9 cellular contexts compared by ENCODE assay signal in the genomic region with DNA sequence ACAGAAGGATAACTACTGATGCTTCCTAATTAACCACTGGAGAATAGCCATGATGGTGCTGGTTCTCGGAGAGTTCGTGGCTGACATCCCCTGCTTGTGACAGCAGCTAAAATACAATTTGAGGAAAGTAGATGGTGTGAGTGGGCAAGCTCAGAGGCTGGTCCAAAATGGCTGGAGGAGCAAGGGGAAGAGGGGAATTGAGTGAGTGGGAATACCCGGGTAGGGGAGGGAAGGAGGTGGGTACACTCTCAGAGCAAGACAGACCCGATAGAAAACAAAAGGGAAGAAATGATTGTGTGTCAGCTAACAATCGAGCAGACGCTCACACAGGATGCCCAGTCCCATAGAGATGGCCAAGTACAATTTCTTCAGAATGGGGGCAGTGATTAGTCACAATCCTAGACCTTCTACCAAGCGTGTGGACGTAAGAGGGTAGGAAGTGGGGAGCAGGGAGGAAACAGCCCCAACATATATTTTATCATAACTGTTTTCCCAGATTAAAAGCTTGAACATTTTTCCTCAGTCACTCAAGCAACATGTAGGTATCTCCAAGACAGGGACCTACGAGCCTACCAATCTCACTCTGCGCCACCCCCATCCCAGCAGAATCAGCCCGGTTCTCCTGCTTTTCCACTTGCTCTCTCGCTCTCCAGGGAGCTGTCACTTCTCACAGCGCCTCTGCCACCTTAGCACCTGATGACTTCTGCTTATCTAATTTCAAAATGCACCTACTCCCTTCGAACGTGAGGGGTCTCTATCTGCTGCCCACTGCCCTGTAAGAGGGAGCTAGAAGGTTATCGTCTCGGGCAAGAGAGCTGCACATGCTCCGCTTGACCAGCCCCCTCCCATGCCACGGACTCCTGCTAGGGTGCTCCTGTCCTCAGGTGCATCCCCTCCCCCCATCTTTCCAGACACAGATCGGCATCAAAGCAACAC. TPM values are rescaled to one million over a fixed set of nuclear protein-coding genes. Genes with fewer than 3 reads are reported as not detected.
A peak's percentile ranks its signal among the peaks of the same experiment; 100 is the strongest.
DNase-seq lines count a peak whose midpoint lies in the region; ATAC-seq and TF ChIP-seq lines count a peak whose summit lies in the region.
"Had no signal": no experiment of that assay in that cellular context is flagged by ENCODE, and none has a peak within 500 bp of the region (broad histone marks: within the 10 kb centered on the region; RNA-seq: fewer than 3 reads in every experiment).

No MANE protein-coding gene starts in this region.

- no peak overlapping the region for H2AFZ ChIP-seq in neural cell (ENCODE audit: low read depth, low read length)

- intact Hi-C loops in dendritic cell treated with granulocyte-macrophage colony-stimulating factor and Interleukin-4, amounts not matched to agents 40 ng/mL and 50 ng/mL, for 4 days (cut with micrococcal nuclease) = loop anchor here (2.0 kb wide), 1 partner anchor 53 kb away; no protein-coding TSS in a partner anchor

- peak overlapping the region; percentile 99 for H3K9ac ChIP-seq in neural cell (ENCODE audit: low read length)

- H3K9me3 ChIP-seq in HEK293 (ENCODE audit: control insufficient read depth, insufficient read depth, low read depth, low read length) (no peaks in the 10 kb centered on the region), neural cell (ENCODE audit: low read length) (no peaks in the 10 kb centered on the region)

- H3K79me2 ChIP-seq in neural cell (replicated peaks; ENCODE audit: insufficient read depth, low read length) = peaks cover 78% of the 10 kb centered on the region

- H3K4me3 Mint-ChIP-seq in dendritic cell treated with granulocyte-macrophage colony-stimulating factor and Interleukin-4, amounts not matched to agents 40 ng/mL and 50 ng/mL, for 4 days = peak overlapping the region; percentile 76

- H3K9me3 Mint-ChIP-seq in dendritic cell treated with granulocyte-macrophage colony-stimulating factor and Interleukin-4, amounts not matched to agents 40 ng/mL and 50 ng/mL, for 4 days = no peaks in the 10 kb centered on the region

- H3K27ac ChIP-seq in HEK293 (ENCODE audit: extremely low read depth, low read depth, low read length) = no peak overlapping the region
- peak overlapping the region; percentile 98 for H3K27ac ChIP-seq in neural cell (ENCODE audit: low read length)
- no peak overlapping the region for H3K27ac ChIP-seq in foreskin keratinocyte

- H3K4me1 Mint-ChIP-seq in dendritic cell treated with granulocyte-macrophage colony-stimulating factor and Interleukin-4, amounts not matched to agents 40 ng/mL and 50 ng/mL, for 4 days (ENCODE audit: low read depth) = peaks cover 73% of the 10 kb centered on the region

- no peaks in the 10 kb centered on the region for H3F3A ChIP-seq in neural cell (ENCODE audit: insufficient read depth, low read length, poor library complexity, severe bottlenecking)

- DNase-seq in AG09309 (ENCODE audit: low read depth) (no peak), foreskin keratinocyte (no peak), NCI-H446 (lab: John Stamatoyannopoulos, UW) (no peak)

- no peaks in the 10 kb centered on the region for H3K27me3 ChIP-seq in neural cell (ENCODE audit: insufficient read depth, low read depth, low read length)
- peaks cover 89% of the 10 kb centered on the region for H3K27me3 ChIP-seq in foreskin keratinocyte

- H3K4me3 ChIP-seq in AG09309 (ENCODE audit: control insufficient read depth, low read depth, low read length) (peak overlapping the region; percentile 81), HEK293 (ENCODE audit: low read depth, low read length) (no peak overlapping the region), neural cell (ENCODE audit: low read length) (peak overlapping the region; percentile 82)

- no peaks in the 10 kb centered on the region for H3K36me3 ChIP-seq in HEK293 (ENCODE audit: control insufficient read depth in 2 of 2, insufficient read depth in 1 of 2, low read length in 2 of 2)
- no peaks in the 10 kb centered on the region for H3K36me3 ChIP-seq in neural cell (ENCODE audit: insufficient read depth, low read length)

- peak overlapping the region; percentile 97 for H3K4me2 ChIP-seq in neural cell (ENCODE audit: low read length)

- peak; percentile 14 for TF ChIP-seq EP300 in neural cell (conservative IDR thresholded peaks at IDR 0.05; ENCODE audit: poor library complexity, severe bottlenecking)

- ATAC-seq in foreskin keratinocyte (no peak), GM18909 (IDR thresholded peaks at IDR 0.05; ENCODE audit: poor library complexity, unreplicated experiment) (no peak), HG03469 (IDR thresholded peaks at IDR 0.05; ENCODE audit: unreplicated experiment) (no peak)

- peak overlapping the region; percentile 61 for H3K27ac Mint-ChIP-seq in dendritic cell treated with granulocyte-macrophage colony-stimulating factor and Interleukin-4, amounts not matched to agents 40 ng/mL and 50 ng/mL, for 4 days

- no peaks in the 10 kb centered on the region for H3K36me3 Mint-ChIP-seq in dendritic cell treated with granulocyte-macrophage colony-stimulating factor and Interleukin-4, amounts not matched to agents 40 ng/mL and 50 ng/mL, for 4 days (ENCODE audit: low read depth)

- TF ChIP-seq CTCF in AG09309 (IDR thresholded peaks at IDR 0.05; ENCODE audit: control insufficient read depth, insufficient read depth, low read depth, low read length, missing control alignments) (no peak), HEK293 (tag by site-specific recombination; IDR thresholded peaks at IDR 0.05) (no peak), neural cell (IDR thresholded peaks at IDR 0.05; ENCODE audit: poor library complexity, severe bottlenecking) (no peak), foreskin keratinocyte (conservative IDR thresholded peaks at IDR 0.05) (no peak)

- no peaks in the 10 kb centered on the region for H4K20me1 ChIP-seq in neural cell (ENCODE audit: insufficient read depth)

- CTCF ChIA-PET in HEK293 (lab: Yijun Ruan, JAX) = interaction anchor here (0.6 to 3.4 kb wide), 5 partner anchors 16 to 81 kb away, joined by 3 to 15 read pairs (median 10); no protein-coding TSS in a partner anchor

- H3K27me3 Mint-ChIP-seq in dendritic cell treated with granulocyte-macrophage colony-stimulating factor and Interleukin-4, amounts not matched to agents 40 ng/mL and 50 ng/mL, for 4 days = peaks cover 6% of the 10 kb centered on the region

- POLR2A ChIA-PET in HEK293 (lab: Yijun Ruan, JAX) = interaction anchor here (0.6 kb wide), 1 partner anchor 1122 kb away, joined by 4 read pairs; no protein-coding TSS in a partner anchor

- no peaks in the 10 kb centered on the region for H3K9me2 ChIP-seq in neural cell (ENCODE audit: insufficient read depth, low read length)

- peaks cover 17% of the 10 kb centered on the region for H3K4me1 ChIP-seq in HEK293 (ENCODE audit: control insufficient read depth, insufficient read depth, low read length)
- no peaks in the 10 kb centered on the region for H3K4me1 ChIP-seq in foreskin keratinocyte

- TF ChIP-seq RAD21 in neural cell (conservative IDR thresholded peaks at IDR 0.05) = peak; percentile 63

TF ChIP-seq in HEK293, 187 proteins besides CTCF, POLR2A, EP300 and RAD21:
- TF ChIP-seq HOXA7 (CRISPR knock-in tag; IDR thresholded peaks at IDR 0.05; ENCODE audit: borderline replicate concordance) (no peak), HOXD13 (CRISPR knock-in tag; IDR thresholded peaks at IDR 0.05; ENCODE audit: borderline replicate concordance) (0 out of 2 replicates have a peak, but pooled peaks have one; percentile 9)

TF ChIP-seq in neural cell, 6 proteins besides CTCF, POLR2A, EP300 and RAD21:
- TF ChIP-seq TAF1 (IDR thresholded peaks at IDR 0.05; ENCODE audit: low read depth) (no peak), MXI1 (conservative IDR thresholded peaks at IDR 0.05; ENCODE audit: poor library complexity, severe bottlenecking) (peak; percentile 40), SMC3 (conservative IDR thresholded peaks at IDR 0.05; ENCODE audit: poor library complexity) (peak; percentile 61), EZH2 (IDR thresholded peaks at IDR 0.05; ENCODE audit: borderline replicate concordance, insufficient read depth, low read length, poor library complexity, severe bottlenecking) (no peak), POLR2AphosphoS5 (IDR thresholded peaks at IDR 0.05) (peak; percentile 34)
- TF ChIP-seq, protein P1, sequence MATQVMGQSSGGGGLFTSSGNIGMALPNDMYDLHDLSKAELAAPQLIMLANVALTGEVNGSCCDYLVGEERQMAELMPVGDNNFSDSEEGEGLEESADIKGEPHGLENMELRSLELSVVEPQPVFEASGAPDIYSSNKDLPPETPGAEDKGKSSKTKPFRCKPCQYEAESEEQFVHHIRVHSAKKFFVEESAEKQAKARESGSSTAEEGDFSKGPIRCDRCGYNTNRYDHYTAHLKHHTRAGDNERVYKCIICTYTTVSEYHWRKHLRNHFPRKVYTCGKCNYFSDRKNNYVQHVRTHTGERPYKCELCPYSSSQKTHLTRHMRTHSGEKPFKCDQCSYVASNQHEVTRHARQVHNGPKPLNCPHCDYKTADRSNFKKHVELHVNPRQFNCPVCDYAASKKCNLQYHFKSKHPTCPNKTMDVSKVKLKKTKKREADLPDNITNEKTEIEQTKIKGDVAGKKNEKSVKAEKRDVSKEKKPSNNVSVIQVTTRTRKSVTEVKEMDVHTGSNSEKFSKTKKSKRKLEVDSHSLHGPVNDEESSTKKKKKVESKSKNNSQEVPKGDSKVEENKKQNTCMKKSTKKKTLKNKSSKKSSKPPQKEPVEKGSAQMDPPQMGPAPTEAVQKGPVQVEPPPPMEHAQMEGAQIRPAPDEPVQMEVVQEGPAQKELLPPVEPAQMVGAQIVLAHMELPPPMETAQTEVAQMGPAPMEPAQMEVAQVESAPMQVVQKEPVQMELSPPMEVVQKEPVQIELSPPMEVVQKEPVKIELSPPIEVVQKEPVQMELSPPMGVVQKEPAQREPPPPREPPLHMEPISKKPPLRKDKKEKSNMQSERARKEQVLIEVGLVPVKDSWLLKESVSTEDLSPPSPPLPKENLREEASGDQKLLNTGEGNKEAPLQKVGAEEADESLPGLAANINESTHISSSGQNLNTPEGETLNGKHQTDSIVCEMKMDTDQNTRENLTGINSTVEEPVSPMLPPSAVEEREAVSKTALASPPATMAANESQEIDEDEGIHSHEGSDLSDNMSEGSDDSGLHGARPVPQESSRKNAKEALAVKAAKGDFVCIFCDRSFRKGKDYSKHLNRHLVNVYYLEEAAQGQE (IDR thresholded peaks at IDR 0.05; ENCODE audit: borderline replicate concordance) = no peak
TF ChIP-seq in neural cell: peak in this region for 3.

RNA-seq across cellular contexts. Expression of a gene that starts 26.2 kb away (rescaled TPM):
- 77.6 and 83.8 TPM in 2 replicates for polyA plus RNA-seq in neural cell
- 141 and 142 TPM in 2 replicates for polyA minus RNA-seq in neural cell
- total RNA-seq in foreskin keratinocyte = 0.04 TPM in 1 of 2 replicates, not detected in the other
- not detected in 2 replicates for polyA plus RNA-seq in foreskin keratinocyte
- total RNA-seq: glomerular endothelial cell had no signal

Comparison
In these comparisons a context has a peak if more than half of its experiments do, and no peak if none do; other contexts are left out.
1. RNA of a gene that starts 26.2 kb away (polyA plus RNA-seq): 77.6 to 83.8 TPM in neural cell; not detected in foreskin keratinocyte; every median in the first group is over 10 times any median in the second.